ENCODE assay signal across 19 cellular contexts in genomic region chr21:20802201-20802600, GRCh38.
"Had no signal": no experiment of that assay in that cellular context is flagged by ENCODE, and none has a peak within 500 bp of the region (broad histone marks: within the 10 kb centered on the region; RNA-seq: fewer than 3 reads in every experiment).

No MANE protein-coding gene starts in this region.

- H3K27ac ChIP-seq: foreskin keratinocyte, pancreas, right lobe of liver, stomach, thoracic aorta, VCaP had no signal

- H3K27me3 ChIP-seq: foreskin keratinocyte, pancreas, right lobe of liver, stomach had no signal

- H3K4me3 ChIP-seq: pancreas, right lobe of liver, stomach, thoracic aorta had no signal

- H3K4me1 ChIP-seq: foreskin keratinocyte, pancreas, right lobe of liver, stomach had no signal

- H3K36me3 ChIP-seq: pancreas, right lobe of liver, stomach, thoracic aorta had no signal

- DNase-seq: activated CD4-positive, alpha-beta T cell treated with anti-CD3 and anti-CD28 coated beads, Interleukin-2, amount 10 ng/mL, durations not matched to agents 7 days and 5 days; activated CD8-positive, alpha-beta memory T cell treated with anti-CD3 and anti-CD28 coated beads, Interleukin-2, amount 10 ng/mL, durations not matched to agents 7 days and 5 days; activated CD8-positive, alpha-beta T cell treated with anti-CD3 and anti-CD28 coated beads for 36 hours; activated effector memory CD4-positive, alpha-beta T cell treated with anti-CD3 and anti-CD28 coated beads, Interleukin-2, amount 50 U/mL, for 16 hours; activated naive CD4-positive, alpha-beta T cell treated with anti-CD3 and anti-CD28 coated beads, Interleukin-2, amount 10 ng/mL, durations not matched to agents 7 days and 5 days; activated T-cell treated with anti-CD3 and anti-CD28 coated beads for 4 hours; effector CD8-positive, alpha-beta T cell; erythroblast; foreskin keratinocyte; kidney glomerular epithelial cell; left ventricle myocardium superior; mammary epithelial cell; pancreas; right lobe of liver; small intestine; stimulated activated CD4-positive, alpha-beta T cell treated with anti-CD3 and anti-CD28 coated beads, Interleukin-15, amount 100 ng/mL, for 24 hours; stomach had no signal

- H3K9me3 ChIP-seq: pancreas, right lobe of liver, stomach, thoracic aorta had no signal
